In the genomic region with DNA sequence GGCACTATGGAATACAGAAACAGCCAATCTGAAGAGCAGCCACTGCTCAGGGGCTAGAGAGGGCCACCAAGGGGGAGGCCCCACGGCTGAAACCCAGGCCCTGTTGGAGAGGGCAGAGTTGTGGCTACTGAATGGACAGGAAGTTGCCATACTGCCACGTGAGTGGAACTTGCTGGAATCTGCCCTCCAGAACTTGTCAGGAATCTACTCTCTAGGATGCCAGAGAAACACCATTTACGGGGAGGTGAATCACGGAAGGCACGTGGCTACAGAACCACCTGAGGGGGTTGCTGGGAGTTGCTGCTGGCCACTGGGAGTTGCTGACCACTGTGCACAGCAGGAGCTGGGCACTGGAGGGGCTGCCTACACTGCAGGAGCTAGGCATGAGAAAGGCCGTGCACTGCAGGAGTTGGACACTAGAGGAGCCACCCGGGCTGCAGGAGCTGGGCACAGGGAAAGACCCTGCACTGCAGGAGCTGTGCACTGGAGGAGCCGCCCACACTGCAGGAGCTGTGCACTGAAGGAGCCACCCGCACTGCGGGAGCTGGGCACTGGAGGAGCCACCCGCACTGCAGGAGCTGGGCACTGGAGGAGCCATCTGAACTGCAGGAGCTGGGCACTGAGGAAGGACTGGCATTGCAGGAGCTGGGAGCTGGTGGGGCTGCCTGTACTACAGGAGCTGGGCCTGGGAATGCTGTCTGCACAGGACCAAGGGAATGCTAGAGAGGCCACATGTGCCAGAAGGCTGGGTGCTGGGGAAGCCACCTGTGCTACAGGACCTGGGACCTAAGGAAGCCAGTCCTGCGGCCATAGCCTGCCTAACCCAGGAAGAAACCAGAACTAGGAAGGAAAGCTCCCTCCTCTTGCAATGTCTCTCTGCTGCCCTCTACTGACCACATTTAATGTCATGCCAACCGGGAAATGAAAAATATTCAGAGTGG, we compare ENCODE assay signal across 8 cellular contexts.
DNase-seq lines count a peak whose midpoint lies in the region; ATAC-seq and TF ChIP-seq lines count a peak whose summit lies in the region.

No MANE protein-coding gene starts in this region.

- TF ChIP-seq CTCF in right lobe of liver (IDR thresholded peaks at IDR 0.05): peak; percentile 71 to 87 (median 83)

- ATAC-seq in right lobe of liver: peak; percentile 78 to 90 (median 84)
- no peak for ATAC-seq in GM18861 (IDR thresholded peaks at IDR 0.05; ENCODE audit: unreplicated experiment)

- peak; percentile 79 for DNase-seq in H4 (ENCODE audit: low spot score)
- DNase-seq in NCI-H226: peak; percentile 36
- DNase-seq in activated CD4-positive, alpha-beta T cell treated with anti-CD3 and anti-CD28 coated beads for 48 hours: peak; percentile 51
- peak; percentile 5 for DNase-seq in effector CD8-positive, alpha-beta T cell (lab: John Stamatoyannopoulos, UW)
- DNase-seq in right lobe of liver: peak in 1 of 3 donors; percentile 54
- DNase-seq in stimulated activated CD8-positive, alpha-beta memory T cell treated with anti-CD3 and anti-CD28 coated beads, Interleukin-12 subunit alpha, Interleukin-12 subunit beta, amount 100 ng/mL, for 1 hour (ENCODE audit: low read depth): peak; percentile 20

- H3K9ac ChIP-seq in BLaER1 treated with 17β-estradiol and CSF1 and Interleukin-3, amounts not matched to agents 10 nM and 100 nM: peak overlapping the region in 8 of 11 experiments; percentile 51 to 80 (median 59); a peak in 16 of 22 replicates

- peaks cover 22 to 57% (median 48%) of the 10 kb centered on the region in 10 experiments for H3K4me1 ChIP-seq in BLaER1 treated with 17β-estradiol and CSF1 and Interleukin-3, amounts not matched to agents 10 nM and 100 nM
- H3K4me1 ChIP-seq in right lobe of liver: no peaks in the 10 kb centered on the region

- H3K4me2 ChIP-seq in BLaER1 treated with 17β-estradiol and CSF1 and Interleukin-3, amounts not matched to agents 10 nM and 100 nM: peak overlapping the region; percentile 62 to 97 (median 91)

- TF ChIP-seq POLR2A in right lobe of liver (IDR thresholded peaks at IDR 0.05): no peak

- peaks cover 0 to 18% (median 0%) of the 10 kb centered on the region in 11 experiments; a peak in 2 of 22 replicates for H4K20me1 ChIP-seq in BLaER1 treated with 17β-estradiol and CSF1 and Interleukin-3, amounts not matched to agents 10 nM and 100 nM

- H3K27ac ChIP-seq in BLaER1 treated with 17β-estradiol and CSF1 and Interleukin-3, amounts not matched to agents 10 nM and 100 nM: peak overlapping the region in 9 of 11 experiments; percentile 5 to 91 (median 76); a peak in 18 of 22 replicates
- no peak overlapping the region for H3K27ac ChIP-seq in right lobe of liver

- intact Hi-C loops in right lobe of liver (cut with DNase I): loop anchor here in 1 of 2 donors (10.0 kb wide), 1 partner anchor 1135 kb away; no protein-coding TSS in a partner anchor

- no peaks in the 10 kb centered on the region for H3K9me3 ChIP-seq in BLaER1 treated with 17β-estradiol and CSF1 and Interleukin-3, amounts not matched to agents 10 nM and 100 nM (replicated peaks in 1 of 11)
- no peaks in the 10 kb centered on the region for H3K9me3 ChIP-seq in right lobe of liver

- WGBS in right lobe of liver (ENCODE audit: insufficient coverage, low coverage, low lambda C conversion rate, missing lambda C conversion rate): 27% methylated on average over 4 of the region's 13 CpGs

- H3K4me3 ChIP-seq in BLaER1 treated with 17β-estradiol and CSF1 and Interleukin-3, amounts not matched to agents 10 nM and 100 nM: peak overlapping the region in 6 of 10 experiments; percentile 29 to 44 (median 34); a peak in 8 of 20 replicates
- H3K4me3 ChIP-seq in right lobe of liver: no peak overlapping the region

- H3K36me3 ChIP-seq in BLaER1 treated with 17β-estradiol and CSF1 and Interleukin-3, amounts not matched to agents 10 nM and 100 nM: no peaks in the 10 kb centered on the region
- H3K36me3 ChIP-seq in right lobe of liver: no peaks in the 10 kb centered on the region

- H3K27me3 ChIP-seq in BLaER1 treated with 17β-estradiol and CSF1 and Interleukin-3, amounts not matched to agents 10 nM and 100 nM: peaks cover 8 to 24% (median 16%) of the 10 kb centered on the region in 11 experiments; a peak in 19 of 22 replicates
- H3K27me3 ChIP-seq in right lobe of liver: no peaks in the 10 kb centered on the region

Comparison
In these comparisons a context has a peak if more than half of its experiments do, and no peak if none do; other contexts are left out.
1. H3K27ac ChIP-seq: peak in BLaER1 treated with 17β-estradiol and CSF1 and Interleukin-3, amounts not matched to agents 10 nM and 100 nM (9 of 11); none in right lobe of liver (0 of 3).
2. H3K4me3 ChIP-seq: peak in BLaER1 treated with 17β-estradiol and CSF1 and Interleukin-3, amounts not matched to agents 10 nM and 100 nM (6 of 10); none in right lobe of liver (0 of 3).